In genomic region chr3:186442162-186442561, GRCh38 we compare ENCODE assay signal across 21 cellular contexts.
DNase-seq lines count a peak whose midpoint lies in the region; ATAC-seq and TF ChIP-seq lines count a peak whose summit lies in the region.
"Had no signal": no experiment of that assay in that cellular context is flagged by ENCODE, and none has a peak within 500 bp of the region (broad histone marks: within the 10 kb centered on the region; RNA-seq: fewer than 3 reads in every experiment).

No MANE protein-coding gene starts in this region.

- peak overlapping the region in 5 of 10 donors; percentile 58 to 79 (median 70) for H3K27ac ChIP-seq in heart right ventricle
- no peak overlapping the region for H3K27ac ChIP-seq in left lung
- H3K27ac ChIP-seq: C4-2B had no signal

- peaks cover 12% of the 10 kb centered on the region for H3K4me1 ChIP-seq in BE2C
- H3K4me1 ChIP-seq in heart right ventricle = peaks cover 0 to 31% (median 4%) of the 10 kb centered on the region in 9 donors
- no peaks in the 10 kb centered on the region for H3K4me1 ChIP-seq in left lung

- H3K36me3 ChIP-seq in BE2C (no peaks in the 10 kb centered on the region), heart right ventricle (no peaks in the 10 kb centered on the region), left lung (no peaks in the 10 kb centered on the region)

- peak; percentile 84 to 97 (median 94) for ATAC-seq in heart right ventricle
- peak; percentile 64 for ATAC-seq in left lung
- ATAC-seq in activated CD4-positive, CD25-positive, alpha-beta regulatory T cell treated with anti-CD3 and anti-CD28 coated beads, Interleukin-2, amount 50 U/mL, for 24 hours = no peak
- no peak for ATAC-seq in GM21786 (IDR thresholded peaks at IDR 0.05; ENCODE audit: unreplicated experiment)
- ATAC-seq in GM18868 (IDR thresholded peaks at IDR 0.05; ENCODE audit: unreplicated experiment) = no peak
- ATAC-seq: Panc1 had no signal

- H3K27me3 ChIP-seq in BE2C (no peaks in the 10 kb centered on the region), heart right ventricle (no peaks in the 10 kb centered on the region), left lung (no peaks in the 10 kb centered on the region)

- H3K4me3 ChIP-seq in BE2C (ENCODE audit: low read depth, low read length) (no peak overlapping the region), heart right ventricle (no peak overlapping the region), left lung (no peak overlapping the region)

- DNase-seq in BE2C (peak; percentile 57), amniotic epithelial cell (ENCODE audit: low read depth) (peak; percentile 31), heart right ventricle (peak; percentile 23 to 71), left lung (no peak), NCI-H2227 treated with DMSO at 0.1 percent for 48 hours (lab: John Stamatoyannopoulos, UW) (no peak)
- DNase-seq: AML-193; Calu3; CD8-positive, alpha-beta memory T cell; DMS153; MM.1S; NCI-H1048; NCI-H1436; NCI-H187 treated with DMSO at 0.1 percent for 48 hours; NCI-H524; NCI-H774; NK-92 treated with Interleukin-12 subunit alpha and Interleukin-12 subunit beta, amount 100 ng/mL, for 24 hours had no signal

- intact Hi-C loops in heart right ventricle (cut with DNase I) = no loop called here
- intact Hi-C loops in left lung (cut with DNase I) = no loop called here

- H3K9me3 ChIP-seq in BE2C (no peaks in the 10 kb centered on the region), heart right ventricle (no peaks in the 10 kb centered on the region), left lung (no peaks in the 10 kb centered on the region)

- TF ChIP-seq CTCF in BE2C (IDR thresholded peaks at IDR 0.05; ENCODE audit: low read depth, low read length) = no peak
- no peak for TF ChIP-seq CTCF in heart right ventricle (IDR thresholded peaks at IDR 0.05)
- no peak for TF ChIP-seq CTCF in left lung (IDR thresholded peaks at IDR 0.05)

- WGBS in heart right ventricle, 2 donors = 20 to 25% methylated on average over 2 of the region's 2 CpGs

Comparison
In these comparisons a context has a peak if more than half of its experiments do, and no peak if none do; other contexts are left out.
1. DNase-seq: peak in BE2C (single experiment), amniotic epithelial cell (single experiment) and heart right ventricle (2 of 2); none in left lung (0 of 2) and NCI-H2227 treated with DMSO at 0.1 percent for 48 hours (single experiment).
2. ATAC-seq: peak in heart right ventricle (8 of 8) and left lung (single experiment); none in activated CD4-positive, CD25-positive, alpha-beta regulatory T cell treated with anti-CD3 and anti-CD28 coated beads, Interleukin-2, amount 50 U/mL, for 24 hours (0 of 2), GM21786 (single experiment) and GM18868 (single experiment).